Comparison of ENCODE assay signal across 1 cellular context in the genomic region with DNA sequence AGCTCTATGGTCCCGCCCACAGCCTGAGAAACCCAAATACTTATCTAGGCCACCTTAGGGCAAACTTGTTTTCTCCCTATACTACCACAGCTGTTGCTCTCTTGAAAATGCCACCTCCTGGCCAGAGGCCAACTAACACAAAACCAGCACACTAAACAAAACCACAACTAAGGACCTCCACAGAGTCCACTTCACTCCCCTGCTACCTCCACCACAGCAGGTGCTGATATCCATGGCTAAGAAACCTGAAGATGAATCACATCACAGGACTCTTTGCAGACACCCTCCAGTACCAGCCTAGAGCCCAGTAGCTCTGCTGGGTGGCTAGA.
A peak's percentile ranks its signal among the peaks of the same experiment; 100 is the strongest.
TF ChIP-seq lines count a peak whose summit lies in the region.

No MANE protein-coding gene starts in this region.

TF ChIP-seq in HepG2, 621 proteins besides CTCF, POLR2A, EP300 and RAD21 (continued from another document):
- TF ChIP-seq ZNF180 (CRISPR knock-in tag; IDR thresholded peaks at IDR 0.05; ENCODE audit: borderline replicate concordance, low read depth) (no peak), ZBTB2 (CRISPR knock-in tag; IDR thresholded peaks at IDR 0.05; ENCODE audit: low read depth) (no peak), IKZF4 (CRISPR knock-in tag; IDR thresholded peaks at IDR 0.05; ENCODE audit: borderline replicate concordance, low read depth, not compliant biosample characterization) (peak; percentile 13), ZFAT (CRISPR knock-in tag; conservative IDR thresholded peaks at IDR 0.05) (no peak), TCF12 (IDR thresholded peaks at IDR 0.05) (no peak), TCF12 (CRISPR knock-in tag; IDR thresholded peaks at IDR 0.05) (no peak), ZNF788 (CRISPR knock-in tag; IDR thresholded peaks at IDR 0.05; ENCODE audit: borderline replicate concordance) (0 out of 2 replicates have a peak, but pooled peaks have one; percentile 31), ZNF432 (CRISPR knock-in tag; IDR thresholded peaks at IDR 0.05; ENCODE audit: borderline replicate concordance) (no peak), NPAS2 (CRISPR knock-in tag; IDR thresholded peaks at IDR 0.05; ENCODE audit: borderline replicate concordance) (no peak)
- TF ChIP-seq, protein P1, sequence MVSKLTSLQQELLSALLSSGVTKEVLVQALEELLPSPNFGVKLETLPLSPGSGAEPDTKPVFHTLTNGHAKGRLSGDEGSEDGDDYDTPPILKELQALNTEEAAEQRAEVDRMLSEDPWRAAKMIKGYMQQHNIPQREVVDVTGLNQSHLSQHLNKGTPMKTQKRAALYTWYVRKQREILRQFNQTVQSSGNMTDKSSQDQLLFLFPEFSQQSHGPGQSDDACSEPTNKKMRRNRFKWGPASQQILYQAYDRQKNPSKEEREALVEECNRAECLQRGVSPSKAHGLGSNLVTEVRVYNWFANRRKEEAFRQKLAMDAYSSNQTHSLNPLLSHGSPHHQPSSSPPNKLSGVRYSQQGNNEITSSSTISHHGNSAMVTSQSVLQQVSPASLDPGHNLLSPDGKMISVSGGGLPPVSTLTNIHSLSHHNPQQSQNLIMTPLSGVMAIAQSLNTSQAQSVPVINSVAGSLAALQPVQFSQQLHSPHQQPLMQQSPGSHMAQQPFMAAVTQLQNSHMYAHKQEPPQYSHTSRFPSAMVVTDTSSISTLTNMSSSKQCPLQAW (CRISPR knock-in tag; IDR thresholded peaks at IDR 0.05): no peak
